ENCODE assay signal across 8 cellular contexts in the genomic region with DNA sequence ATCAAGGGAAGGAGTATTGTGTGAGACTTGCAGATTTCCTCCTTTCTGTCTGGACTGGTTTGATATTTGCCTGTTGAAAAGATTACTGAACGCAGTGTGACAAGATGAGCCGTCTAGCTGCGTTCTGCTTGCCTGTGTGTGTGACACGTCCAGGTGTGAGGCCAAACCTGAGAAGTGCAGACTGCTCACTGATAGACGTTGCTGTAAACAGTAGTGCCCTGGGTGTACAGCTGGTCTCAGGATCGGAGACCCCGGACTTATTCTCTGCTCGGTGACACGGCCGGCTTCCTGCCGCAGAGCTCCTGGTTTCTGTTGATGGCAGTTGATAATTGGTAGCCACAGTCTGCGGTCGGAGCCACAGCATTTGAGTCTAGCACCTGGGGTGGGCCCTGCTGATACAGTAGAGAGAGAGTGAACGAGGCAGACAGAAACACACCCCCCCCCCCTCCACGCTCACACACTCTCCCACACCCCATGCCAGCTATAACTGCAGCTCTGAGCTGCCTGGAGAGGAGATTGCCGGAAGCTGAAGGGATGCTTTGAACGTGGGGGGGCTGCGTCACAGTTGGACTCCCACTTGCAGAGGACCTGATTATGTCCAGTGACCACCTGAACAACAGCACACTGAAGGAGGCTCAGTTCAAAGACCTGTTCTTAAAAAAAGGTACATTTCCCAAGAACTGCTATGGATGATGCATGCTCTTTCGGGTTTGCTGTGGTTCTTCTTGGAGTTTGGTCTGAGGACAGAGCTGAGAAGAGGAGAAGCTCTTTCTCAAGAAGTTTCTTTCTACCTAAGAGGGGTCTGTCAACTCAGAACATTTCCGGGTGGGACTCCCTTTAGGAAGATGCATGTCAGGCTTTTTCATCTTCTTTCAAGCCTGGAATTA.
DNase-seq lines count a peak whose midpoint lies in the region; ATAC-seq, FAIRE-seq and TF ChIP-seq lines count a peak whose summit lies in the region.

No MANE protein-coding gene starts in this region.

- no peaks in the 10 kb centered on the region for H3K9me3 ChIP-seq in thoracic aorta

- H3K36me3 ChIP-seq in thoracic aorta, result no peaks in the 10 kb centered on the region

- peak; percentile 70 for ATAC-seq in GM19397 (IDR thresholded peaks at IDR 0.05; ENCODE audit: unreplicated experiment)
- ATAC-seq in HG03521 (IDR thresholded peaks at IDR 0.05; ENCODE audit: unreplicated experiment), result peak; percentile 49
- no peak for ATAC-seq in thoracic aorta (ENCODE audit: insufficient number of reproducible peaks, low FRiP score, low read depth)

- peak overlapping the region in 1 of 2 donors; percentile 41 for H3K27ac ChIP-seq in thoracic aorta

- H3K4me3 ChIP-seq in thoracic aorta, result peak overlapping the region; percentile 65

- peak; percentile 88 for DNase-seq in Ammon's horn (ENCODE audit: low spot score)
- peak; percentile 63 to 67 for DNase-seq in activated CD4-positive, alpha-beta T cell treated with anti-CD3 and anti-CD28 coated beads for 4 hours
- peak; percentile 75 for DNase-seq in effector CD4-positive, alpha-beta T cell
- peak in 48 of 56 donors; percentile 32 to 87 (median 74) for DNase-seq in nucleus accumbens (lab: John Stamatoyannopoulos, UW)
- no peak for DNase-seq in thoracic aorta (ENCODE audit: low spot score)
- DNase-seq in frontal cortex (ENCODE audit: low spot score in 2 of 2), result no peak

- H3K4me1 ChIP-seq in thoracic aorta (ENCODE audit: control insufficient read depth in 1 of 2, low read depth in 2 of 2), result peaks cover 10 to 43% of the 10 kb centered on the region in 2 donors

- no peak for TF ChIP-seq CTCF in thoracic aorta (IDR thresholded peaks at IDR 0.05)

- H3K27me3 ChIP-seq in thoracic aorta (replicated peaks; ENCODE audit: insufficient read depth), result no peaks in the 10 kb centered on the region

- FAIRE-seq in frontal cortex (lab: Jason Lieb, UNC), result no peak

Comparison
In these comparisons a context has a peak if more than half of its experiments do, and no peak if none do; other contexts are left out.
1. DNase-seq: peak in Ammon's horn (single experiment), activated CD4-positive, alpha-beta T cell treated with anti-CD3 and anti-CD28 coated beads for 4 hours (2 of 2), effector CD4-positive, alpha-beta T cell (single experiment) and nucleus accumbens (48 of 56); none in thoracic aorta (single experiment) and frontal cortex (0 of 2).